Comparison of ENCODE assay signal across 11 cellular contexts in genomic region chr3:177722386-177722785, GRCh38.
"Had no signal": no experiment of that assay in that cellular context is flagged by ENCODE, and none has a peak within 500 bp of the region (broad histone marks: within the 10 kb centered on the region; RNA-seq: fewer than 3 reads in every experiment).

No MANE protein-coding gene starts in this region.

- H3K36me3 ChIP-seq: heart right ventricle, left lung, right lobe of liver, upper lobe of right lung had no signal

- H3K27ac ChIP-seq: left lung, right lobe of liver had no signal

- DNase-seq: activated CD4-positive, alpha-beta T cell treated with anti-CD3 and anti-CD28 coated beads, Interleukin-2, amount 50 U/mL, for 1 hour; activated T-cell treated with anti-CD3 and anti-CD28 coated beads for 4 hours; amniotic stem cell; endodermal cell; heart right ventricle; left lung; right lobe of liver; stimulated activated CD4-positive, alpha-beta T cell treated with anti-CD3 and anti-CD28 coated beads, Interleukin-2, amount 100 ng/mL, for 24 hours; stimulated activated naive B cell treated with anti-CD40 and anti-IgM and Interleukin-4, amounts not matched to agents 10 μg/mL and 1 μg/mL and 100 μg/mL, for 72 hours; T-helper 2 cell; upper lobe of right lung had no signal

- H3K4me3 ChIP-seq: heart right ventricle, left lung, right lobe of liver, upper lobe of right lung had no signal

- H3K27me3 ChIP-seq: heart right ventricle, left lung, right lobe of liver, upper lobe of right lung had no signal

- H3K9me3 ChIP-seq: heart right ventricle, left lung, right lobe of liver, upper lobe of right lung had no signal
